1 cellular context compared by ENCODE assay signal in genomic region chr14:21475767-21476525, GRCh38.
TF ChIP-seq lines count a peak whose summit lies in the region.

No MANE protein-coding gene starts in this region.

TF ChIP-seq in HepG2, 621 proteins besides CTCF, POLR2A, EP300 and RAD21 (continued from another document and continues in another):
- TF ChIP-seq ZFP91 (CRISPR knock-in tag; IDR thresholded peaks at IDR 0.05; ENCODE audit: borderline replicate concordance): no peak
- TF ChIP-seq ATF2 (CRISPR knock-in tag; IDR thresholded peaks at IDR 0.05): no peak
- TF ChIP-seq ZSCAN20 (CRISPR knock-in tag; IDR thresholded peaks at IDR 0.05; ENCODE audit: borderline replicate concordance): no peak
- TF ChIP-seq ZBTB4 (CRISPR knock-in tag; IDR thresholded peaks at IDR 0.05; ENCODE audit: borderline replicate concordance): no peak
- no peak for TF ChIP-seq ZNF143 (CRISPR knock-in tag; IDR thresholded peaks at IDR 0.05)
- TF ChIP-seq GRHL1 (CRISPR knock-in tag; conservative IDR thresholded peaks at IDR 0.05): no peak
- 0 out of 2 replicates have a peak, but pooled peaks have one; percentile 10 for TF ChIP-seq ZSCAN31 (CRISPR knock-in tag; IDR thresholded peaks at IDR 0.05; ENCODE audit: low read depth)
- TF ChIP-seq FOXP4 (CRISPR knock-in tag; IDR thresholded peaks at IDR 0.05): peak; percentile 58; the same call in 1 of the 2 replicates
- TF ChIP-seq ZNF503 (CRISPR knock-in tag; IDR thresholded peaks at IDR 0.05): no peak
- no peak for TF ChIP-seq ZNF672 (CRISPR knock-in tag; IDR thresholded peaks at IDR 0.05)
- no peak for TF ChIP-seq KDM6A (CRISPR knock-in tag; IDR thresholded peaks at IDR 0.05; ENCODE audit: low read depth)
- no peak for TF ChIP-seq ZFP82 (CRISPR knock-in tag; IDR thresholded peaks at IDR 0.05; ENCODE audit: borderline replicate concordance)
- no peak for TF ChIP-seq MTA1 (CRISPR knock-in tag; IDR thresholded peaks at IDR 0.05; ENCODE audit: borderline replicate concordance)
- no peak for TF ChIP-seq DBP (CRISPR knock-in tag; IDR thresholded peaks at IDR 0.05; ENCODE audit: not compliant biosample characterization)
- peak; percentile 72 for TF ChIP-seq DRAP1 (CRISPR knock-in tag; IDR thresholded peaks at IDR 0.05)
- TF ChIP-seq TFDP1 (CRISPR knock-in tag; IDR thresholded peaks at IDR 0.05; ENCODE audit: borderline replicate concordance): no peak
- no peak for TF ChIP-seq PCBP2 (optimal IDR thresholded peaks at IDR 0.05; ENCODE audit: low read depth, low read length, poor library complexity, severe bottlenecking)
- TF ChIP-seq ELF3 (CRISPR knock-in tag; IDR thresholded peaks at IDR 0.05): 0 out of 2 replicates have a peak, but pooled peaks have one; percentile 11
- TF ChIP-seq TAF1 (CRISPR knock-in tag; IDR thresholded peaks at IDR 0.05): peak; percentile 21; the same call in 1 of the 2 replicates
- TF ChIP-seq ATF4 (CRISPR knock-in tag; IDR thresholded peaks at IDR 0.05): 0 out of 4 replicates have a peak, but pooled peaks of 1 of the 2 experiments have one; percentile 23
- no peak for TF ChIP-seq ZBTB37 (CRISPR knock-in tag; IDR thresholded peaks at IDR 0.05)
- peak; percentile 12; the same call in 1 of the 2 replicates for TF ChIP-seq ZNF614 (CRISPR knock-in tag; IDR thresholded peaks at IDR 0.05; ENCODE audit: borderline replicate concordance)
- TF ChIP-seq SNAPC4 (CRISPR knock-in tag; IDR thresholded peaks at IDR 0.05): no peak; the same call in 1 of the 2 replicates
- TF ChIP-seq WIZ (CRISPR knock-in tag; IDR thresholded peaks at IDR 0.05): no peak
- no peak for TF ChIP-seq NONO (IDR thresholded peaks at IDR 0.05)
- TF ChIP-seq NONO (CRISPR knock-in tag; conservative IDR thresholded peaks at IDR 0.05): no peak
- no peak for TF ChIP-seq ZFP36L2 (CRISPR knock-in tag; IDR thresholded peaks at IDR 0.05)
- no peak for TF ChIP-seq MEIS2 (CRISPR knock-in tag; IDR thresholded peaks at IDR 0.05)
- TF ChIP-seq ZNF335 (CRISPR knock-in tag; IDR thresholded peaks at IDR 0.05): no peak
- no peak for TF ChIP-seq SMAD3 (CRISPR knock-in tag; IDR thresholded peaks at IDR 0.05)
- TF ChIP-seq CAMTA2 (CRISPR knock-in tag; IDR thresholded peaks at IDR 0.05; ENCODE audit: borderline replicate concordance): no peak
- TF ChIP-seq HDAC2 (CRISPR knock-in tag; IDR thresholded peaks at IDR 0.05): no peak
